ENCODE assay signal across 12 cellular contexts in genomic region chr15:33031324-33031736, GRCh38.
A peak's percentile ranks its signal among the peaks of the same experiment; 100 is the strongest.
DNase-seq lines count a peak whose midpoint lies in the region; ATAC-seq and TF ChIP-seq lines count a peak whose summit lies in the region.
"Had no signal": no experiment of that assay in that cellular context is flagged by ENCODE, and none has a peak within 500 bp of the region (broad histone marks: within the 10 kb centered on the region; RNA-seq: fewer than 3 reads in every experiment).

No MANE protein-coding gene starts in this region.

- DNase-seq in HCEC 1CT (peak; percentile 69), SK-N-SH (no peak), foreskin fibroblast (peak; percentile 85 to 87), NCI-H2227 (lab: John Stamatoyannopoulos, UW; ENCODE audit: unreplicated experiment) (no peak), NCI-H2029 (lab: John Stamatoyannopoulos, UW) (no peak)
- DNase-seq: left ventricle myocardium superior, tibial artery had no signal

- WGBS in SK-N-SH (ENCODE audit: low lambda C conversion rate) = 54% methylated on average over 5 of the region's 5 CpGs

- TF ChIP-seq CTCF in SK-N-SH (IDR thresholded peaks at IDR 0.05) = no peak
- TF ChIP-seq CTCF in foreskin fibroblast (IDR thresholded peaks at IDR 0.05; ENCODE audit: low read depth, low read length) = no peak

- H3K4me3 ChIP-seq in ACC112 (ENCODE audit: low read depth, low read length) (no peak overlapping the region), SK-N-SH (ENCODE audit: low read depth in 2 of 2, low read length in 1 of 2) (no peak overlapping the region), foreskin fibroblast (ENCODE audit: low read depth in 1 of 2, low read length in 2 of 2) (no peak overlapping the region)
- H3K4me3 ChIP-seq: BLaER1, GM12878, tibial artery had no signal

- peaks cover 11% of the 10 kb centered on the region for H3F3A ChIP-seq in SK-N-SH (replicated peaks; ENCODE audit: insufficient read depth)

- H3K9me2 ChIP-seq in SK-N-SH = no peaks in the 10 kb centered on the region

- no peak for ATAC-seq in HG02798 (IDR thresholded peaks at IDR 0.05; ENCODE audit: poor library complexity, unreplicated experiment)
- no peak for ATAC-seq in GM19023 (IDR thresholded peaks at IDR 0.05; ENCODE audit: unreplicated experiment)
- ATAC-seq: GM12878, left ventricle myocardium superior had no signal

- no peak for TF ChIP-seq RAD21 in SK-N-SH (IDR thresholded peaks at IDR 0.05; ENCODE audit: low read length)

- H3K4me2 ChIP-seq in SK-N-SH = peak overlapping the region; percentile 4; the same call in 1 of the 2 replicates
- H3K4me2 ChIP-seq: BLaER1 had no signal

- peak overlapping the region; percentile 10; the same call in 1 of the 2 replicates for H3K27ac ChIP-seq in ACC112 (ENCODE audit: low read depth, low read length)
- H3K27ac ChIP-seq in SK-N-SH (ENCODE audit: low read depth in 2 of 2, low read length in 1 of 2) = peak overlapping the region in 1 of 2 experiments; percentile 43; a peak in 1 of 4 replicates
- H3K27ac ChIP-seq: BLaER1, tibial artery had no signal

- POLR2A ChIA-PET in SK-N-SH (lab: Yijun Ruan, JAX) = no interaction called here

- H2AFZ ChIP-seq in ACC112 (ENCODE audit: low read length, unreplicated experiment) (peak overlapping the region; percentile 29), SK-N-SH (ENCODE audit: low read depth) (no peak overlapping the region)

- H3K4me1 ChIP-seq in ACC112 (ENCODE audit: control insufficient read depth, insufficient read depth, low read length, unreplicated experiment) = peaks cover 17% of the 10 kb centered on the region
- H3K4me1 ChIP-seq in SK-N-SH (ENCODE audit: control insufficient read depth in 1 of 2, insufficient read depth in 2 of 2, low read depth in 1 of 2, low read length in 1 of 2) = peaks cover 10 to 28% of the 10 kb centered on the region in 2 experiments; a peak in 3 of 4 replicates
- H3K4me1 ChIP-seq: BLaER1, tibial artery had no signal

- CTCF ChIA-PET in SK-N-SH (lab: Yijun Ruan, JAX) = interaction anchor here (1.0 to 1.7 kb wide), 3 partner anchors 10 to 55 kb away, joined by 3 to 9 read pairs (median 3); no protein-coding TSS in a partner anchor

- H4K20me1 ChIP-seq in SK-N-SH (ENCODE audit: insufficient read depth) = peaks cover 85% of the 10 kb centered on the region
- H4K20me1 ChIP-seq: BLaER1 had no signal

- no peaks in the 10 kb centered on the region for H3K79me2 ChIP-seq in ACC112 (ENCODE audit: control insufficient read depth, insufficient read depth, low read length, unreplicated experiment)
- H3K79me2 ChIP-seq in SK-N-SH (ENCODE audit: insufficient read depth) = peaks cover 99% of the 10 kb centered on the region

- TF ChIP-seq EP300 in SK-N-SH (IDR thresholded peaks at IDR 0.05; ENCODE audit: borderline replicate concordance in 1 of 2, low read depth in 1 of 2, low read length in 1 of 2) = no peak

- H3K27me3 ChIP-seq in ACC112 (ENCODE audit: insufficient read depth, low read length) = no peaks in the 10 kb centered on the region
- H3K27me3 ChIP-seq in SK-N-SH (ENCODE audit: insufficient read depth) = no peaks in the 10 kb centered on the region
- H3K27me3 ChIP-seq: BLaER1, tibial artery had no signal

- no peaks in the 10 kb centered on the region for H3K9me3 ChIP-seq in SK-N-SH
- H3K9me3 ChIP-seq: BLaER1, tibial artery had no signal

- H3K36me3 ChIP-seq in ACC112 (ENCODE audit: insufficient read depth, low read length) (no peaks in the 10 kb centered on the region), SK-N-SH (replicated peaks in 1 of 2; ENCODE audit: control insufficient read depth in 1 of 2, insufficient read depth in 2 of 2, low read length in 1 of 2) (peaks cover 0 to 3% of the 10 kb centered on the region in 2 experiments)
- H3K36me3 ChIP-seq: BLaER1, tibial artery had no signal

- H3K9ac ChIP-seq in SK-N-SH = no peak overlapping the region
- H3K9ac ChIP-seq: BLaER1 had no signal

TF ChIP-seq in SK-N-SH, 30 proteins besides CTCF, POLR2A, EP300 and RAD21:
- TF ChIP-seq MEF2A (IDR thresholded peaks at IDR 0.05; ENCODE audit: borderline replicate concordance, low read depth) (no peak), USF2 (IDR thresholded peaks at IDR 0.05; ENCODE audit: borderline replicate concordance, low read depth, low read length) (no peak), ELF1 (IDR thresholded peaks at IDR 0.05) (no peak), FOSL2 (IDR thresholded peaks at IDR 0.05; ENCODE audit: borderline replicate concordance, low read depth) (no peak), SMC3 (IDR thresholded peaks at IDR 0.05; ENCODE audit: low read depth, low read length) (no peak), EZH2phosphoT487 (IDR thresholded peaks at IDR 0.05; ENCODE audit: borderline replicate concordance, low read depth) (no peak), FOXJ3 (CRISPR knock-in tag; IDR thresholded peaks at IDR 0.05) (no peak), GATA2 (CRISPR knock-in tag; IDR thresholded peaks at IDR 0.05) (no peak), RFX5 (IDR thresholded peaks at IDR 0.05; ENCODE audit: low read length) (no peak), RCOR1 (IDR thresholded peaks at IDR 0.05; ENCODE audit: low read length) (no peak), USF1 (IDR thresholded peaks at IDR 0.05; ENCODE audit: borderline replicate concordance, low read depth) (no peak), POLR2AphosphoS5 (IDR thresholded peaks at IDR 0.05; ENCODE audit: low read depth, low read length) (no peak), TAF1 (IDR thresholded peaks at IDR 0.05; ENCODE audit: borderline replicate concordance, low read depth, low read length) (no peak), NRF1 (IDR thresholded peaks at IDR 0.05; ENCODE audit: low read depth, low read length) (no peak), ZBTB33 (IDR thresholded peaks at IDR 0.05; ENCODE audit: borderline replicate concordance, low read depth) (no peak), IRF3 (IDR thresholded peaks at IDR 0.05; ENCODE audit: low read depth, low read length) (no peak)

Comparison
In these comparisons a context has a peak if more than half of its experiments do, and no peak if none do; other contexts are left out.
1. DNase-seq: peak in HCEC 1CT (single experiment) and foreskin fibroblast (2 of 2); none in SK-N-SH (single experiment), NCI-H2227 (single experiment) and NCI-H2029 (single experiment).